ENCODE assay signal across 9 cellular contexts in the genomic region with DNA sequence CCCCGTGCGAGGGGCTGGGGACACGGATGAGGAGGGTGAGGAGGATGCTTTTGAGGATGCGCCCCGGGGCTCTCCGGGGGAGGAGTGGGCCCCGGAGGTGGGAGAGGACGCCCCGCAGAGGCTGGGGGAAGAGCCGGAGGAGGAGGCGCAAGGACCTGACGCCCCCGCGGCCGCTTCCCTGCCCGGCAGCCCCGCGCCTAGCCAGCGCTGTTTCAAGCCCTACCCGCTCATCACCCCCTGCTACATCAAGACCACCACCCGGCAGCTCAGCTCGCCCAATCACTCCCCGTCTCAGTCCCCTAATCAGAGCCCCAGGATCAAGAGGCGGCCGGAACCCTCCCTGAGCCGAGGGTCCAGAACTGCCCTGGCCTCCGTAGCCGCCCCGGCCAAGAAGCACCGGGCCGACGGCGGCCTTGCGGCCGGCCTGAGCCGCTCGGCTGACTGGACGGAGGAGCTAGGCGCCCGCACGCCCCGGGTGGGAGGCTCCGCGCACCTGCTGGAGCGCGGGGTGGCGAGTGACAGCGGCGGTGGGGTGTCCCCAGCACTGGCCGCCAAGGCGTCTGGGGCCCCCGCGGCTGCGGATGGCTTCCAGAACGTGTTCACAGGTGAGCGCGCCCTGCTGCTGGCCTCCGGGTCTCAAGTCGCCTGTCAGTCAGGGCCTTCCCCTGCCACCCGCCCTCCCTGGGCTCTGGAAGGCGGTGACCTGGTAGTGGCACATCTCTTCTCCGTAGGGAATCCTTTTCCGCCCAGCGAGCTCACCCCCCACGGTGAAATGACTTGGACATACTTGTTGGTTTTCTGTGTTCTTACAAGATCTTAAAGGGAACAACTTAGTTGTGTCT. TPM values are rescaled to one million over a fixed set of nuclear protein-coding genes. Genes with fewer than 3 reads are reported as not detected.
DNase-seq lines count a peak whose midpoint lies in the region; ATAC-seq and TF ChIP-seq lines count a peak whose summit lies in the region.
"Had no signal": no experiment of that assay in that cellular context is flagged by ENCODE, and none has a peak within 500 bp of the region (broad histone marks: within the 10 kb centered on the region; RNA-seq: fewer than 3 reads in every experiment).

No MANE protein-coding gene starts in this region.

- TF ChIP-seq CTCF in omental fat pad (IDR thresholded peaks at IDR 0.05) = no peak

- H3K4me3 ChIP-seq in esophagus (ENCODE audit: low read depth in 1 of 2, low read length in 2 of 2) (peak overlapping the region; percentile 29 to 41), SJCRH30 (no peak overlapping the region)

- peak; percentile 68 for DNase-seq in D341Med (ENCODE audit: low spot score)
- peak; percentile 55 for DNase-seq in NCI-H1092 treated with DMSO at 0.1 percent for 48 hours (lab: John Stamatoyannopoulos, UW)
- DNase-seq in omental fat pad (ENCODE audit: low spot score) = no peak
- DNase-seq in SJCRH30 = no peak
- no peak for DNase-seq in SW 1271 (lab: John Stamatoyannopoulos, UW)
- DNase-seq: activated B cell treated with CpG ODN at 0.5 μM for 24 hours had no signal

- H3K36me3 ChIP-seq in esophagus (ENCODE audit: control insufficient read depth in 2 of 2, insufficient read depth in 2 of 2, low read length in 1 of 2) = no peaks in the 10 kb centered on the region
- no peaks in the 10 kb centered on the region for H3K36me3 ChIP-seq in SJCRH30

- H3K27me3 ChIP-seq in esophagus (ENCODE audit: control insufficient read depth in 1 of 2, insufficient read depth in 2 of 2, low read length in 2 of 2) (peaks cover 3 to 17% of the 10 kb centered on the region in 2 donors), SJCRH30 (peaks cover 9% of the 10 kb centered on the region)

- no peak overlapping the region for H3K27ac ChIP-seq in esophagus (ENCODE audit: low read depth in 2 of 2, low read length in 1 of 2)
- H3K27ac ChIP-seq in SJCRH30 = no peak overlapping the region

- ATAC-seq in omental fat pad (ENCODE audit: low FRiP score) = peak; percentile 47
- ATAC-seq in GM21515 (IDR thresholded peaks at IDR 0.05; ENCODE audit: unreplicated experiment) = no peak
- no peak for ATAC-seq in GM19463 (IDR thresholded peaks at IDR 0.05; ENCODE audit: unreplicated experiment)

- H3K9me3 ChIP-seq in esophagus (ENCODE audit: control insufficient read depth in 2 of 2, insufficient read depth in 1 of 2, low read depth in 1 of 2, low read length in 1 of 2) = no peaks in the 10 kb centered on the region
- no peaks in the 10 kb centered on the region for H3K9me3 ChIP-seq in SJCRH30 (replicated peaks)

- 12 to 13% methylated on average over 38 to 65 of the region's 65 CpGs for WGBS in esophagus, 2 donors

- H3K4me1 ChIP-seq in esophagus (ENCODE audit: control insufficient read depth in 2 of 2, insufficient read depth in 2 of 2, low read length in 1 of 2) = peaks cover 0 to 4% of the 10 kb centered on the region in 2 donors
- H3K4me1 ChIP-seq in SJCRH30 = no peaks in the 10 kb centered on the region

RNA-seq across cellular contexts. Expression of a gene that starts 1.7 kb away (rescaled TPM):
- polyA plus RNA-seq in esophagus = under 1 TPM; 0.11 to 0.16 TPM
- 1 to 10 TPM; 1.2 to 4.3 (median 2.8) TPM for total RNA-seq in omental fat pad
- not detected in 2 replicates for total RNA-seq in SJCRH30 (2014; rRNA removed; shearing (Covaris generic))
- total RNA-seq: activated B cell treated with CpG ODN at 0.5 μM for 24 hours had no signal

Comparison
In these comparisons a context has a peak if more than half of its experiments do, and no peak if none do; other contexts are left out.
1. DNase-seq: peak in D341Med (single experiment) and NCI-H1092 treated with DMSO at 0.1 percent for 48 hours (single experiment); none in omental fat pad (single experiment), SJCRH30 (0 of 2) and SW 1271 (0 of 2).